ENCODE assay signal across 14 cellular contexts in the genomic region with DNA sequence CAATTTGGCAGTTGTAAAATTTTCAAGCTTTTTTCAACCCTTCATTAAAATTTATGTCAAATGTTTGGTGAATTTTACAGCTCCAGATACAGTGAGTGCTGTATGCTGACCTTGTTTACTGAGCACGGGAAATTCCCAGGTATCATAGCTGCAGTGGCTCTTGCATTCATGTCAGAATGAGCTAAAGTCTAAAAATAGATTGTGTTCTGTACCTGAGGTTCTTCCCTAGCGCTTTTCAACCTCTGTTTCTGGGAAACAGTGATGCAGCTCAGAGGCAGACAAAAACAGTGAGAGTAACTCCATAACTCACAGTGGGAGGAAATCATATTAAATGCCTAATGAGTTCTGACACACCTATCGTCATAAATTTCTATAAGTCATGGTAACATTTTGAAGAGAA.
DNase-seq lines count a peak whose midpoint lies in the region; ATAC-seq and TF ChIP-seq lines count a peak whose summit lies in the region.
"Had no signal": no experiment of that assay in that cellular context is flagged by ENCODE, and none has a peak within 500 bp of the region (broad histone marks: within the 10 kb centered on the region; RNA-seq: fewer than 3 reads in every experiment).

No MANE protein-coding gene starts in this region.

- no peaks in the 10 kb centered on the region for H3K27me3 ChIP-seq in neural cell (ENCODE audit: insufficient read depth, low read depth, low read length)
- H3K27me3 ChIP-seq: SJSA1 had no signal

- no peaks in the 10 kb centered on the region for H3K36me3 ChIP-seq in neural cell (ENCODE audit: insufficient read depth, low read length)
- H3K36me3 ChIP-seq: SJSA1 had no signal

- peak; percentile 95 for ATAC-seq in HG02852 (IDR thresholded peaks at IDR 0.05; ENCODE audit: unreplicated experiment)
- ATAC-seq: A549, K562, mucosa of descending colon had no signal

- no peak for TF ChIP-seq CTCF in neural cell (IDR thresholded peaks at IDR 0.05; ENCODE audit: poor library complexity, severe bottlenecking)

- H2AFZ ChIP-seq in neural cell (ENCODE audit: low read depth, low read length) = peak overlapping the region; percentile 6

- peak overlapping the region; percentile 39 for H3K27ac ChIP-seq in neural cell (ENCODE audit: low read length)
- H3K27ac ChIP-seq: A549, SJSA1 had no signal

- no peak overlapping the region for H3K4me2 ChIP-seq in neural cell (ENCODE audit: low read length)
- H3K4me2 ChIP-seq: A549 had no signal

- H4K20me1 ChIP-seq in neural cell (ENCODE audit: insufficient read depth) = no peaks in the 10 kb centered on the region

- no peaks in the 10 kb centered on the region for H3F3A ChIP-seq in neural cell (ENCODE audit: insufficient read depth, low read length, poor library complexity, severe bottlenecking)

- no peaks in the 10 kb centered on the region for H3K79me2 ChIP-seq in neural cell (replicated peaks; ENCODE audit: insufficient read depth, low read length)

- no peaks in the 10 kb centered on the region for H3K9me3 ChIP-seq in neural cell (ENCODE audit: low read length)
- H3K9me3 ChIP-seq: A549, mucosa of descending colon, SJSA1 had no signal

- TF ChIP-seq RAD21 in neural cell (conservative IDR thresholded peaks at IDR 0.05) = no peak

- no peaks in the 10 kb centered on the region for H3K9me2 ChIP-seq in neural cell (ENCODE audit: insufficient read depth, low read length)

- TF ChIP-seq EP300 in neural cell (conservative IDR thresholded peaks at IDR 0.05; ENCODE audit: poor library complexity, severe bottlenecking) = no peak

- peak; percentile 54 for DNase-seq in NCI-H748 (lab: John Stamatoyannopoulos, UW; ENCODE audit: unreplicated experiment)
- DNase-seq in NCI-H748 treated with DMSO at 0.1 percent for 48 hours (lab: John Stamatoyannopoulos, UW) = no peak
- DNase-seq in SHP77 (lab: John Stamatoyannopoulos, UW) = peak; percentile 47 to 72
- DNase-seq in NCI-H1092 (lab: John Stamatoyannopoulos, UW) = no peak
- DNase-seq in mesenteric fat pad (ENCODE audit: low spot score) = no peak
- DNase-seq in OCI-M1 (lab: John Stamatoyannopoulos, UW) = no peak
- DNase-seq: activated naive CD8-positive, alpha-beta T cell treated with anti-CD3 and anti-CD28 coated beads for 36 hours; mucosa of descending colon; NCI-H2171 treated with DMSO at 0.1 percent for 48 hours had no signal

- peak overlapping the region; percentile 5 for H3K9ac ChIP-seq in neural cell (ENCODE audit: low read length)

- H3K4me3 ChIP-seq in neural cell (ENCODE audit: low read length) = no peak overlapping the region
- H3K4me3 ChIP-seq: A549, K562, mucosa of descending colon, SJSA1 had no signal

TF ChIP-seq in neural cell, 6 proteins besides CTCF, POLR2A, EP300 and RAD21:
- TF ChIP-seq POLR2AphosphoS5 (IDR thresholded peaks at IDR 0.05) = peak; percentile 67
- no peak for TF ChIP-seq MXI1 (conservative IDR thresholded peaks at IDR 0.05; ENCODE audit: poor library complexity, severe bottlenecking)
- TF ChIP-seq TAF1 (IDR thresholded peaks at IDR 0.05; ENCODE audit: low read depth) = no peak
- TF ChIP-seq, protein P1, sequence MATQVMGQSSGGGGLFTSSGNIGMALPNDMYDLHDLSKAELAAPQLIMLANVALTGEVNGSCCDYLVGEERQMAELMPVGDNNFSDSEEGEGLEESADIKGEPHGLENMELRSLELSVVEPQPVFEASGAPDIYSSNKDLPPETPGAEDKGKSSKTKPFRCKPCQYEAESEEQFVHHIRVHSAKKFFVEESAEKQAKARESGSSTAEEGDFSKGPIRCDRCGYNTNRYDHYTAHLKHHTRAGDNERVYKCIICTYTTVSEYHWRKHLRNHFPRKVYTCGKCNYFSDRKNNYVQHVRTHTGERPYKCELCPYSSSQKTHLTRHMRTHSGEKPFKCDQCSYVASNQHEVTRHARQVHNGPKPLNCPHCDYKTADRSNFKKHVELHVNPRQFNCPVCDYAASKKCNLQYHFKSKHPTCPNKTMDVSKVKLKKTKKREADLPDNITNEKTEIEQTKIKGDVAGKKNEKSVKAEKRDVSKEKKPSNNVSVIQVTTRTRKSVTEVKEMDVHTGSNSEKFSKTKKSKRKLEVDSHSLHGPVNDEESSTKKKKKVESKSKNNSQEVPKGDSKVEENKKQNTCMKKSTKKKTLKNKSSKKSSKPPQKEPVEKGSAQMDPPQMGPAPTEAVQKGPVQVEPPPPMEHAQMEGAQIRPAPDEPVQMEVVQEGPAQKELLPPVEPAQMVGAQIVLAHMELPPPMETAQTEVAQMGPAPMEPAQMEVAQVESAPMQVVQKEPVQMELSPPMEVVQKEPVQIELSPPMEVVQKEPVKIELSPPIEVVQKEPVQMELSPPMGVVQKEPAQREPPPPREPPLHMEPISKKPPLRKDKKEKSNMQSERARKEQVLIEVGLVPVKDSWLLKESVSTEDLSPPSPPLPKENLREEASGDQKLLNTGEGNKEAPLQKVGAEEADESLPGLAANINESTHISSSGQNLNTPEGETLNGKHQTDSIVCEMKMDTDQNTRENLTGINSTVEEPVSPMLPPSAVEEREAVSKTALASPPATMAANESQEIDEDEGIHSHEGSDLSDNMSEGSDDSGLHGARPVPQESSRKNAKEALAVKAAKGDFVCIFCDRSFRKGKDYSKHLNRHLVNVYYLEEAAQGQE (IDR thresholded peaks at IDR 0.05; ENCODE audit: borderline replicate concordance) = peak; percentile 43
- TF ChIP-seq EZH2 (IDR thresholded peaks at IDR 0.05; ENCODE audit: borderline replicate concordance, insufficient read depth, low read length, poor library complexity, severe bottlenecking) = no peak
- TF ChIP-seq SMC3 (conservative IDR thresholded peaks at IDR 0.05; ENCODE audit: poor library complexity) = no peak

Comparison
In these comparisons a context has a peak if more than half of its experiments do, and no peak if none do; other contexts are left out.
1. DNase-seq: peak in NCI-H748 (single experiment) and SHP77 (2 of 2); none in NCI-H748 treated with DMSO at 0.1 percent for 48 hours (single experiment), NCI-H1092 (single experiment), mesenteric fat pad (single experiment) and OCI-M1 (single experiment).